1 cellular context compared by ENCODE assay signal in genomic region chr12:125773033-125773432, GRCh38.
TF ChIP-seq lines count a peak whose summit lies in the region.

No MANE protein-coding gene starts in this region.

TF ChIP-seq in K562, 482 proteins besides CTCF, POLR2A, EP300 and RAD21 (continued from another document):
- peak; percentile 58 for TF ChIP-seq CTCFL (IDR thresholded peaks at IDR 0.05; ENCODE audit: borderline replicate concordance, insufficient read depth, low read depth, low read length, poor library complexity, severe bottlenecking)
- peak; percentile 80 for TF ChIP-seq MGA (IDR thresholded peaks at IDR 0.05)
- TF ChIP-seq ZNF764 (CRISPR knock-in tag; IDR thresholded peaks at IDR 0.05; ENCODE audit: low read depth), result no peak
- no peak for TF ChIP-seq BRCA1 (IDR thresholded peaks at IDR 0.05)
- TF ChIP-seq BRCA1 (CRISPR knock-in tag; IDR thresholded peaks at IDR 0.05), result no peak
- no peak for TF ChIP-seq BCOR (IDR thresholded peaks at IDR 0.05)
- TF ChIP-seq CREB1 (IDR thresholded peaks at IDR 0.05), result no peak
- TF ChIP-seq CREB1 (CRISPR knock-in tag; IDR thresholded peaks at IDR 0.05), result peak; percentile 45; the same call in 1 of the 2 replicates
- peak; percentile 70 for TF ChIP-seq CREM (IDR thresholded peaks at IDR 0.05; ENCODE audit: low read depth)
- TF ChIP-seq E2F6 (IDR thresholded peaks at IDR 0.05; ENCODE audit: borderline replicate concordance in 1 of 2, extremely low read depth in 1 of 2, insufficient read depth in 1 of 2, insufficient read length in 1 of 2, low read depth in 1 of 2, low read length in 1 of 2, poor library complexity in 1 of 2, severe bottlenecking in 1 of 2), result peak; percentile 55 to 83
